8 cellular contexts compared by ENCODE assay signal in genomic region chr6:110874880-110875547, GRCh38. TPM values are rescaled to one million over a fixed set of nuclear protein-coding genes. Genes with fewer than 3 reads are reported as not detected.
A peak's percentile ranks its signal among the peaks of the same experiment; 100 is the strongest.
DNase-seq lines count a peak whose midpoint lies in the region; ATAC-seq and TF ChIP-seq lines count a peak whose summit lies in the region.

No MANE protein-coding gene starts in this region.

- TF ChIP-seq CTCF in MCF 10A (IDR thresholded peaks at IDR 0.05; ENCODE audit: unreplicated experiment): no peak

- H3K9me3 Mint-ChIP-seq in MCF 10A (ENCODE audit: unreplicated experiment): no peaks in the 10 kb centered on the region

- intact Hi-C loops in MCF 10A (cut with micrococcal nuclease): loop anchor here (2.0 kb wide), 1 partner anchor 174 kb away; no protein-coding TSS in a partner anchor

- peak; percentile 19 for ATAC-seq in HG03066 (IDR thresholded peaks at IDR 0.05; ENCODE audit: low read depth, unreplicated experiment)

- H3K27ac Mint-ChIP-seq in MCF 10A (ENCODE audit: low read depth, unreplicated experiment): peak overlapping the region; percentile 97

- peaks cover 13% of the 10 kb centered on the region for H3K36me3 Mint-ChIP-seq in MCF 10A (ENCODE audit: insufficient read depth, unreplicated experiment)

- BruUV-seq in MCF 10A (replicated peaks; lab: Mats Ljungman, UMichigan): TSS peak; percentile 77

- POLR2A ChIA-PET in MCF 10A (lab: Yijun Ruan, JAX): interaction anchor here (0.5 to 9.0 kb wide), 50 partner anchors 8 to 1420 kb away, joined by 3 to 613 read pairs (median 5); partner anchors contain the start of genes CDC40, CDK19, GTF3C6 and RPF2

- H3K4me1 Mint-ChIP-seq in MCF 10A (ENCODE audit: insufficient read depth, unreplicated experiment): peaks cover 22% of the 10 kb centered on the region

- H3K4me3 Mint-ChIP-seq in MCF 10A (ENCODE audit: unreplicated experiment): peak overlapping the region; percentile 96

- peak overlapping the region; percentile 93 for H3K27ac ChIP-seq in layer of hippocampus (ENCODE audit: low read depth, low read length)

- no peaks in the 10 kb centered on the region for H3K27me3 Mint-ChIP-seq in MCF 10A (ENCODE audit: insufficient read depth, unreplicated experiment)

- DNase-seq in NCI-H82 (lab: John Stamatoyannopoulos, UW): peak; percentile 64
- no peak for DNase-seq in NCI-H82 treated with DMSO at 0.1 percent for 48 hours (lab: John Stamatoyannopoulos, UW; ENCODE audit: unreplicated experiment)
- peak in 4 of 5 experiments; percentile 18 to 57 (median 29) for DNase-seq in T-helper 2 cell
- DNase-seq in MCF 10A (ENCODE audit: unreplicated experiment): peak; percentile 42
- peak; percentile 20 for DNase-seq in stimulated activated CD8-positive, alpha-beta memory T cell treated with anti-CD3 and anti-CD28 coated beads, Interleukin-12 subunit alpha, Interleukin-12 subunit beta, amount 100 ng/mL, for 1 hour (ENCODE audit: low read depth)
- no peak for DNase-seq in HuH-7 (ENCODE audit: low spot score)

- CTCF ChIA-PET in MCF 10A (lab: Yijun Ruan, JAX): interaction anchor here (0.6 to 1.3 kb wide), 8 partner anchors 10 to 1175 kb away, joined by 3 to 8 read pairs (median 4); partner anchors contain the start of gene CDK19

- H3K27me3 ChIP-seq in layer of hippocampus (ENCODE audit: control insufficient read depth, insufficient read depth, low read length): no peaks in the 10 kb centered on the region

RNA-seq across cellular contexts. Expression of gene AMD1, which starts 0.4 kb away (rescaled TPM):
- 77.8 and 121 TPM in 2 replicates for total RNA-seq in MCF 10A (2022)

RNA-seq across cellular contexts. Expression of gene CDK19, which starts 59.7 kb away (rescaled TPM):
- 10.2 and 16.8 TPM in 2 replicates for total RNA-seq in MCF 10A (2022)

Comparison
In these comparisons a context has a peak if more than half of its experiments do, and no peak if none do; other contexts are left out.
1. DNase-seq: peak in NCI-H82 (single experiment), T-helper 2 cell (4 of 5), MCF 10A (single experiment) and stimulated activated CD8-positive, alpha-beta memory T cell treated with anti-CD3 and anti-CD28 coated beads, Interleukin-12 subunit alpha, Interleukin-12 subunit beta, amount 100 ng/mL, for 1 hour (single experiment); none in NCI-H82 treated with DMSO at 0.1 percent for 48 hours (single experiment) and HuH-7 (single experiment).